In genomic region chr12:58950739-58951100, GRCh38 we compare ENCODE assay signal across 24 cellular contexts. TPM values are rescaled to one million over a fixed set of nuclear protein-coding genes. Genes with fewer than 3 reads are reported as not detected.
"Had no signal": no experiment of that assay in that cellular context is flagged by ENCODE, and none has a peak within 500 bp of the region (broad histone marks: within the 10 kb centered on the region; RNA-seq: fewer than 3 reads in every experiment).

No MANE protein-coding gene starts in this region.

- H3K4me1 ChIP-seq: lower lobe of right lung, parathyroid adenoma had no signal

- H3K36me3 ChIP-seq: cardiac muscle cell, lower lobe of right lung, neutrophil had no signal

- H3K27me3 Mint-ChIP-seq: activated CD8-positive, alpha-beta T cell treated with anti-CD3 and anti-CD28 coated beads for 36 hours; naive thymus-derived CD4-positive, alpha-beta T cell had no signal

- H2AFZ ChIP-seq: parathyroid adenoma had no signal

- DNase-seq: activated CD4-positive, alpha-beta T cell treated with anti-CD3 and anti-CD28 coated beads for 4 hours; activated CD8-positive, alpha-beta memory T cell treated with anti-CD3 and anti-CD28 coated beads, Interleukin-2, amount 50 U/mL, for 48 hours; activated CD8-positive, alpha-beta T cell treated with anti-CD3 and anti-CD28 coated beads for 36 hours; activated gamma-delta T cell; activated T-cell treated with anti-CD3 and anti-CD28 coated beads, Interleukin-2, amount 50 U/mL, for 72 hours; effector CD4-positive, alpha-beta T cell; head of caudate nucleus; left cardiac atrium; lower lobe of right lung; naive thymus-derived CD4-positive, alpha-beta T cell; retina; stimulated activated CD4-positive, alpha-beta T cell treated with anti-CD3 and anti-CD28 coated beads, Interleukin-4, amount 100 ng/mL, for 1 hour; stimulated activated naive CD4-positive, alpha-beta T cell treated with Interleukin-2 at 50 U/mL for 16 hours; substantia nigra; T-helper 2 cell; trophoblast cell had no signal

- H3K9ac ChIP-seq: parathyroid adenoma had no signal

- H3K27ac ChIP-seq: cardiac muscle cell, epithelial cell of prostate, lower lobe of right lung, neutrophil, parathyroid adenoma had no signal

- H3K27ac Mint-ChIP-seq: activated CD8-positive, alpha-beta T cell treated with anti-CD3 and anti-CD28 coated beads for 36 hours; activated naive CD4-positive, alpha-beta T cell treated with anti-CD3 and anti-CD28 coated beads, Interleukin-2, amount 50 U/mL, for 72 hours; activated T-cell treated with anti-CD3 and anti-CD28 coated beads, Interleukin-2, amount 50 U/mL, for 72 hours; naive thymus-derived CD4-positive, alpha-beta T cell; WTC11 had no signal

- FAIRE-seq: frontal cortex, TTC549 had no signal

- H3K4me3 Mint-ChIP-seq: activated CD8-positive, alpha-beta T cell treated with anti-CD3 and anti-CD28 coated beads for 36 hours; activated T-cell treated with anti-CD3 and anti-CD28 coated beads, Interleukin-2, amount 50 U/mL, for 72 hours; naive thymus-derived CD4-positive, alpha-beta T cell; WTC11 had no signal

- H3K27me3 ChIP-seq: cardiac muscle cell, neutrophil had no signal

- H3K4me3 ChIP-seq: cardiac muscle cell, lower lobe of right lung had no signal

- H3K79me2 ChIP-seq: parathyroid adenoma had no signal

- H3K36me3 Mint-ChIP-seq: naive thymus-derived CD4-positive, alpha-beta T cell; WTC11 had no signal

- H3K4me1 Mint-ChIP-seq: naive thymus-derived CD4-positive, alpha-beta T cell had no signal

- H3K9me3 ChIP-seq: lower lobe of right lung, neutrophil had no signal

- ATAC-seq: activated CD8-positive, alpha-beta T cell treated with anti-CD3 and anti-CD28 coated beads for 36 hours; activated naive CD4-positive, alpha-beta T cell treated with anti-CD3 and anti-CD28 coated beads, Interleukin-2, amount 50 U/mL, for 72 hours; activated T-cell treated with anti-CD3 and anti-CD28 coated beads, Interleukin-2, amount 50 U/mL, for 72 hours; left cardiac atrium; lower lobe of right lung; naive thymus-derived CD4-positive, alpha-beta T cell had no signal

RNA-seq across cellular contexts. Expression of gene LRIG3, which starts 30.4 kb away (rescaled TPM):
- total RNA-seq: activated CD8-positive, alpha-beta T cell treated with anti-CD3 and anti-CD28 coated beads for 36 hours; activated naive CD4-positive, alpha-beta T cell treated with anti-CD3 and anti-CD28 coated beads, Interleukin-2, amount 50 U/mL, for 72 hours had no signal
- polyA plus RNA-seq: naive thymus-derived CD4-positive, alpha-beta T cell had no signal
